In genomic region chr20:5918856-5919633, GRCh38 we compare ENCODE assay signal across 8 cellular contexts. TPM values are rescaled to one million over a fixed set of nuclear protein-coding genes. Genes with fewer than 3 reads are reported as not detected.
DNase-seq lines count a peak whose midpoint lies in the region; ATAC-seq and TF ChIP-seq lines count a peak whose summit lies in the region.

No MANE protein-coding gene starts in this region.

- no peaks in the 10 kb centered on the region for H3K36me3 Mint-ChIP-seq in activated naive CD4-positive, alpha-beta T cell treated with anti-CD3 and anti-CD28 coated beads, Interleukin-2, amount 10 ng/mL, durations not matched to agents 7 days and 5 days
- no peaks in the 10 kb centered on the region for H3K36me3 Mint-ChIP-seq in endodermal cell (ENCODE audit: low read depth)
- H3K36me3 Mint-ChIP-seq in stimulated activated naive CD8-positive, alpha-beta T cell treated with anti-CD3 and anti-CD28 coated beads, Interleukin-15, Interleukin-2, amounts not matched to agents 100 ng/mL and 50 ng/mL, for 24 hours (ENCODE audit: low read depth) = no peaks in the 10 kb centered on the region
- no peaks in the 10 kb centered on the region for H3K36me3 Mint-ChIP-seq in CD14-positive monocyte

- CTCF ChIA-PET in activated naive CD4-positive, alpha-beta T cell treated with anti-CD3 and anti-CD28 coated beads, Interleukin-2, amount 10 ng/mL, durations not matched to agents 7 days and 5 days (lab: Charles Lee) = interaction anchor here (1.2 to 1.6 kb wide), 3 partner anchors 9 to 391 kb away, joined by 3 to 6 read pairs (median 4); no protein-coding TSS in a partner anchor
- CTCF ChIA-PET in PC-9 (lab: Charles Lee) = interaction anchor here (0.5 to 0.7 kb wide), 3 partner anchors 83 to 888 kb away, joined by 3 to 12 read pairs (median 4); no protein-coding TSS in a partner anchor

- no peak for ATAC-seq in aorta (ENCODE audit: low FRiP score)
- ATAC-seq in heart left ventricle = no peak

- no peaks in the 10 kb centered on the region for H3K36me3 ChIP-seq in PC-9 (ENCODE audit: low read depth)
- H3K36me3 ChIP-seq in endodermal cell (ENCODE audit: control insufficient read depth, insufficient read depth, low read length) = no peaks in the 10 kb centered on the region
- H3K36me3 ChIP-seq in aorta (ENCODE audit: control insufficient read depth in 1 of 2, insufficient read depth in 2 of 2, low read length in 1 of 2) = no peaks in the 10 kb centered on the region
- no peaks in the 10 kb centered on the region for H3K36me3 ChIP-seq in heart left ventricle

- no peaks in the 10 kb centered on the region for H3F3A ChIP-seq in PC-9 (ENCODE audit: insufficient read depth, low read depth)

- TF ChIP-seq POLR2A in heart left ventricle (IDR thresholded peaks at IDR 0.05) = no peak

- no peak overlapping the region for H3K4me3 Mint-ChIP-seq in activated naive CD4-positive, alpha-beta T cell treated with anti-CD3 and anti-CD28 coated beads, Interleukin-2, amount 10 ng/mL, durations not matched to agents 7 days and 5 days
- H3K4me3 Mint-ChIP-seq in endodermal cell (no peak overlapping the region), CD14-positive monocyte (no peak overlapping the region)
- H3K4me3 Mint-ChIP-seq in stimulated activated naive CD8-positive, alpha-beta T cell treated with anti-CD3 and anti-CD28 coated beads, Interleukin-15, Interleukin-2, amounts not matched to agents 100 ng/mL and 50 ng/mL, for 24 hours = peak overlapping the region; percentile 50

- H3K4me1 ChIP-seq in PC-9 (replicated peaks; ENCODE audit: insufficient read depth) (peaks cover 12% of the 10 kb centered on the region; the same call in 1 of the 2 replicates), endodermal cell (ENCODE audit: control insufficient read depth, insufficient read depth, low read length) (peaks cover 14% of the 10 kb centered on the region), aorta (ENCODE audit: control insufficient read depth in 1 of 2, insufficient read depth in 2 of 2, low read length in 2 of 2) (no peaks in the 10 kb centered on the region), heart left ventricle (peaks cover 0 to 10% (median 0%) of the 10 kb centered on the region in 12 donors)

- WGBS in endodermal cell (ENCODE audit: insufficient coverage in 1 of 2, insufficient read length in 1 of 2), 2 experiments = 66 to 72% methylated on average over 4 of the region's 4 CpGs
- WGBS in aorta, 2 donors = 42 to 49% methylated on average over 4 of the region's 4 CpGs
- WGBS in heart left ventricle, 4 donors = 54 to 63% (median 58%) methylated on average over 4 of the region's 4 CpGs

- H3K27me3 ChIP-seq in PC-9 (ENCODE audit: insufficient read depth, low read depth) = peaks cover 25% of the 10 kb centered on the region
- peaks cover 12% of the 10 kb centered on the region for H3K27me3 ChIP-seq in endodermal cell (ENCODE audit: control insufficient read depth, insufficient read depth, low read length, poor library complexity, severe bottlenecking)
- peaks cover 0 to 2% of the 10 kb centered on the region in 2 donors for H3K27me3 ChIP-seq in aorta (ENCODE audit: control insufficient read depth in 1 of 2, insufficient read depth in 2 of 2, low read length in 1 of 2)
- H3K27me3 ChIP-seq in heart left ventricle = peaks cover 0 to 4% (median 0%) of the 10 kb centered on the region in 9 donors

- no peak overlapping the region for H2AFZ ChIP-seq in PC-9

- POLR2A ChIA-PET in PC-9 (lab: Charles Lee; ENCODE audit: unreplicated experiment) = no interaction called here

- H3K4me1 Mint-ChIP-seq in activated naive CD4-positive, alpha-beta T cell treated with anti-CD3 and anti-CD28 coated beads, Interleukin-2, amount 10 ng/mL, durations not matched to agents 7 days and 5 days = peaks cover 16% of the 10 kb centered on the region
- H3K4me1 Mint-ChIP-seq in endodermal cell = peaks cover 16% of the 10 kb centered on the region
- peaks cover 21% of the 10 kb centered on the region for H3K4me1 Mint-ChIP-seq in stimulated activated naive CD8-positive, alpha-beta T cell treated with anti-CD3 and anti-CD28 coated beads, Interleukin-15, Interleukin-2, amounts not matched to agents 100 ng/mL and 50 ng/mL, for 24 hours (ENCODE audit: low read depth)
- H3K4me1 Mint-ChIP-seq in CD14-positive monocyte = peaks cover 12% of the 10 kb centered on the region

- TF ChIP-seq CTCF in PC-9 (conservative IDR thresholded peaks at IDR 0.05) (no peak), endodermal cell (conservative IDR thresholded peaks at IDR 0.05) (no peak), CD14-positive monocyte (IDR thresholded peaks at IDR 0.05) (no peak), heart left ventricle (IDR thresholded peaks at IDR 0.05) (no peak)

- H3K9me2 ChIP-seq in PC-9 (ENCODE audit: insufficient read depth) = peaks cover 5% of the 10 kb centered on the region; the same call in 1 of the 2 replicates

- H3K27ac Mint-ChIP-seq in activated naive CD4-positive, alpha-beta T cell treated with anti-CD3 and anti-CD28 coated beads, Interleukin-2, amount 10 ng/mL, durations not matched to agents 7 days and 5 days = peak overlapping the region; percentile 16
- H3K27ac Mint-ChIP-seq in endodermal cell (no peak overlapping the region), CD14-positive monocyte (peak overlapping the region in 1 of 7 donors; percentile 13)
- peak overlapping the region; percentile 84 for H3K27ac Mint-ChIP-seq in stimulated activated naive CD8-positive, alpha-beta T cell treated with anti-CD3 and anti-CD28 coated beads, Interleukin-15, Interleukin-2, amounts not matched to agents 100 ng/mL and 50 ng/mL, for 24 hours

- H3K4me3 ChIP-seq in PC-9 (no peak overlapping the region), endodermal cell (ENCODE audit: low read length) (no peak overlapping the region), aorta (ENCODE audit: low read length in 2 of 2) (no peak overlapping the region), heart left ventricle (no peak overlapping the region)

- peak; percentile 26 for DNase-seq in activated naive CD4-positive, alpha-beta T cell treated with anti-CD3 and anti-CD28 coated beads, Interleukin-2, amount 10 ng/mL, durations not matched to agents 7 days and 5 days
- DNase-seq in activated naive CD4-positive, alpha-beta T cell treated with anti-CD3 and anti-CD28 coated beads, Interleukin-2, amount 50 U/mL, for 16 hours = no peak
- peak in 1 of 2 experiments; percentile 50 for DNase-seq in PC-9
- peak; percentile 53 for DNase-seq in endodermal cell
- no peak for DNase-seq in aorta
- no peak for DNase-seq in CD14-positive monocyte (ENCODE audit: low spot score)
- DNase-seq in heart left ventricle = no peak

- H3K9me3 ChIP-seq in PC-9 (ENCODE audit: insufficient read depth, low read depth) (no peaks in the 10 kb centered on the region), endodermal cell (ENCODE audit: control insufficient read depth, low read length) (no peaks in the 10 kb centered on the region), aorta (ENCODE audit: control insufficient read depth, low read length) (no peaks in the 10 kb centered on the region), heart left ventricle (no peaks in the 10 kb centered on the region)

- no TSS peak for BruUV-seq in PC-9 (replicated peaks; lab: Mats Ljungman, UMichigan)

- no peaks in the 10 kb centered on the region for H3K79me2 ChIP-seq in PC-9 (ENCODE audit: low read depth)

- H3K4me2 ChIP-seq in PC-9 = peak overlapping the region; percentile 11; the same call in 1 of the 2 replicates

- H3K27me3 Mint-ChIP-seq in activated naive CD4-positive, alpha-beta T cell treated with anti-CD3 and anti-CD28 coated beads, Interleukin-2, amount 10 ng/mL, durations not matched to agents 7 days and 5 days = peaks cover 22% of the 10 kb centered on the region
- H3K27me3 Mint-ChIP-seq in endodermal cell (ENCODE audit: insufficient read depth) (peaks cover 14% of the 10 kb centered on the region), CD14-positive monocyte (ENCODE audit: low read depth in 3 of 3) (peaks cover 2 to 13% (median 5%) of the 10 kb centered on the region in 3 donors)
- peaks cover 41% of the 10 kb centered on the region for H3K27me3 Mint-ChIP-seq in stimulated activated naive CD8-positive, alpha-beta T cell treated with anti-CD3 and anti-CD28 coated beads, Interleukin-15, Interleukin-2, amounts not matched to agents 100 ng/mL and 50 ng/mL, for 24 hours

- intact Hi-C loops in PC-9 (cut with micrococcal nuclease; ENCODE audit: unreplicated experiment) = no loop called here
- intact Hi-C loops in aorta (cut with DNase I) = no loop called here
- intact Hi-C loops in CD14-positive monocyte (cut with micrococcal nuclease) = no loop called here
- intact Hi-C loops in heart left ventricle (cut with DNase I) = no loop called here

- no peaks in the 10 kb centered on the region for H4K20me1 ChIP-seq in PC-9 (ENCODE audit: insufficient read depth)

- no peak overlapping the region for H3K9ac ChIP-seq in endodermal cell (ENCODE audit: extremely low read depth, low read length, poor library complexity, severe bottlenecking)

- no peaks in the 10 kb centered on the region for H3K9me3 Mint-ChIP-seq in activated naive CD4-positive, alpha-beta T cell treated with anti-CD3 and anti-CD28 coated beads, Interleukin-2, amount 10 ng/mL, durations not matched to agents 7 days and 5 days
- no peaks in the 10 kb centered on the region for H3K9me3 Mint-ChIP-seq in endodermal cell
- H3K9me3 Mint-ChIP-seq in stimulated activated naive CD8-positive, alpha-beta T cell treated with anti-CD3 and anti-CD28 coated beads, Interleukin-15, Interleukin-2, amounts not matched to agents 100 ng/mL and 50 ng/mL, for 24 hours = no peaks in the 10 kb centered on the region
- no peaks in the 10 kb centered on the region for H3K9me3 Mint-ChIP-seq in CD14-positive monocyte

- H3K27ac ChIP-seq in PC-9 = no peak overlapping the region
- no peak overlapping the region for H3K27ac ChIP-seq in endodermal cell (ENCODE audit: low read depth, low read length)
- no peak overlapping the region for H3K27ac ChIP-seq in aorta (ENCODE audit: low read depth in 1 of 2, low read length in 2 of 2)
- H3K27ac ChIP-seq in heart left ventricle = no peak overlapping the region

RNA-seq across cellular contexts. Expression of gene CHGB, which starts 7.7 kb away (rescaled TPM):
- total RNA-seq in PC-9 (2021) (not detected in 2 replicates), endodermal cell (under 1 TPM in 1 of 2 donors, not detected in 1; 0.46 TPM), aorta (not detected), heart left ventricle (1 to 10 TPM in 8 of 9 donors, under 1 TPM in 1; 0.79 to 9.1 (median 4.5) TPM)
- 4.0 TPM for polyA plus RNA-seq in endodermal cell (2013, experiment 1 of 2)
- 3.6 TPM for polyA plus RNA-seq in endodermal cell (2013, experiment 2 of 2)
- polyA plus RNA-seq in aorta (1 to 10 TPM in 1 of 2 donors, under 1 TPM in 1; 0.10 to 1.6 TPM), CD14-positive monocyte (not detected), heart left ventricle (1 to 10 TPM; 1.9 to 2.1 TPM)

RNA-seq across cellular contexts. Expression of gene TRMT6, which starts 31.3 kb away (rescaled TPM):
- total RNA-seq in PC-9 (2021) (12.2 and 16.2 TPM in 2 replicates), endodermal cell (10 to 100 TPM; 16.9 to 19.1 TPM), aorta (10 to 100 TPM in 1 of 2 donors, 1 to 10 TPM in 1; 8.9 to 11.0 TPM), heart left ventricle (10 to 100 TPM in 4 of 9 donors, 1 to 10 TPM in 5; 5.8 to 12.0 (median 9.8) TPM)
- 17.9 TPM for polyA plus RNA-seq in endodermal cell (2013, experiment 1 of 2)
- 15.4 TPM for polyA plus RNA-seq in endodermal cell (2013, experiment 2 of 2)
- polyA plus RNA-seq in aorta (1 to 10 TPM; 2.4 to 7.5 TPM), CD14-positive monocyte (10 to 100 TPM in 1 of 2 donors, 1 to 10 TPM in 1; 9.3 to 10.6 TPM), heart left ventricle (10 to 100 TPM in 1 of 2 donors, 1 to 10 TPM in 1; 4.8 to 18.2 TPM)

RNA-seq across cellular contexts. Expression of gene MCM8, which starts 31.4 kb away (rescaled TPM):
- total RNA-seq in PC-9 (2021) = 18.2 and 22.4 TPM in 2 replicates
- total RNA-seq in endodermal cell = 10 to 100 TPM; 26.1 to 43.0 TPM
- polyA plus RNA-seq in endodermal cell (2013, experiment 1 of 2) = 22.6 TPM
- polyA plus RNA-seq in endodermal cell (2013, experiment 2 of 2) = 21.9 TPM
- 1 to 10 TPM; 4.7 TPM for total RNA-seq in aorta
- 1 to 10 TPM; 1.6 to 3.5 TPM for polyA plus RNA-seq in aorta
- polyA plus RNA-seq in CD14-positive monocyte = under 1 TPM; 0.07 to 0.18 TPM
- total RNA-seq in heart left ventricle = 1 to 10 TPM; 3.5 to 8.7 (median 6.6) TPM
- 1 to 10 TPM; 1.8 to 4.9 TPM for polyA plus RNA-seq in heart left ventricle

Comparison
In these comparisons a context has a peak if more than half of its experiments do, and no peak if none do; other contexts are left out.
1. DNase-seq: peak in activated naive CD4-positive, alpha-beta T cell treated with anti-CD3 and anti-CD28 coated beads, Interleukin-2, amount 10 ng/mL, durations not matched to agents 7 days and 5 days (single experiment) and endodermal cell (single experiment); none in activated naive CD4-positive, alpha-beta T cell treated with anti-CD3 and anti-CD28 coated beads, Interleukin-2, amount 50 U/mL, for 16 hours (single experiment), aorta (0 of 2), CD14-positive monocyte (single experiment) and heart left ventricle (0 of 5).